1 cellular context compared by ENCODE assay signal in the genomic region with DNA sequence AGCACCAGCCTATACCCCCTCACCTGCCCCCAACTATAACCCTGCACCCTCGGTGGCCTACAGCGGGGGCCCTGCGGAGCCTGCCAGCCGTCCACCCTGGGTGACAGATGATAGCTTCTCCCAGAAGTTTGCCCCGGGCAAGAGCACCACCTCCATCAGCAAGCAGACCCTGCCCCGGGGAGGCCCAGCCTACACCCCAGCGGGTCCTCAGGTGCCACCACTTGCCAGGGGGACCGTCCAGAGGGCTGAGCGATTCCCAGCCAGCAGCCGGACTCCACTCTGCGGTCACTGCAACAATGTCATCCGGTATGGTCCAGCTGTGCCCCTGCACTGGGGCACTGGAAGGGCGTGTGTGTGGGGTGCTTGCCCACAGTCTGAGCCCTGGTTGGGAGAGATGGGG.
TF ChIP-seq lines count a peak whose summit lies in the region.

No MANE protein-coding gene starts in this region.

TF ChIP-seq in H1, 55 proteins besides CTCF, POLR2A, EP300 and RAD21:
- TF ChIP-seq FOSL1 (IDR thresholded peaks at IDR 0.05; ENCODE audit: insufficient read depth, low read depth, low read length) (no peak), RBBP5 (IDR thresholded peaks at IDR 0.05; ENCODE audit: borderline replicate concordance, low read depth, low read length) (no peak), KDM4A (IDR thresholded peaks at IDR 0.05; ENCODE audit: low read depth, low read length, severe bottlenecking) (no peak), HDAC2 (IDR thresholded peaks at IDR 0.05; ENCODE audit: borderline replicate concordance in 1 of 2, low read depth in 2 of 2, low read length in 2 of 2) (no peak), SIX5 (IDR thresholded peaks at IDR 0.05; ENCODE audit: low read depth, low read length) (no peak), GABPA (IDR thresholded peaks at IDR 0.05; ENCODE audit: borderline replicate concordance, insufficient read depth, low read length) (no peak), NANOG (IDR thresholded peaks at IDR 0.05; ENCODE audit: insufficient read depth, low read depth, low read length, poor library complexity, severe bottlenecking) (no peak), SP2 (IDR thresholded peaks at IDR 0.05; ENCODE audit: low read length) (no peak), EGR1 (IDR thresholded peaks at IDR 0.05; ENCODE audit: borderline replicate concordance, low read depth, low read length) (no peak), RFX5 (IDR thresholded peaks at IDR 0.05; ENCODE audit: borderline replicate concordance, low read depth, low read length) (no peak), KDM1A (IDR thresholded peaks at IDR 0.05; ENCODE audit: borderline replicate concordance, low read length) (no peak), CEBPB (IDR thresholded peaks at IDR 0.05; ENCODE audit: low read depth, low read length) (no peak), BRCA1 (IDR thresholded peaks at IDR 0.05; ENCODE audit: low read depth, low read length) (no peak)
- TF ChIP-seq, protein P1, sequence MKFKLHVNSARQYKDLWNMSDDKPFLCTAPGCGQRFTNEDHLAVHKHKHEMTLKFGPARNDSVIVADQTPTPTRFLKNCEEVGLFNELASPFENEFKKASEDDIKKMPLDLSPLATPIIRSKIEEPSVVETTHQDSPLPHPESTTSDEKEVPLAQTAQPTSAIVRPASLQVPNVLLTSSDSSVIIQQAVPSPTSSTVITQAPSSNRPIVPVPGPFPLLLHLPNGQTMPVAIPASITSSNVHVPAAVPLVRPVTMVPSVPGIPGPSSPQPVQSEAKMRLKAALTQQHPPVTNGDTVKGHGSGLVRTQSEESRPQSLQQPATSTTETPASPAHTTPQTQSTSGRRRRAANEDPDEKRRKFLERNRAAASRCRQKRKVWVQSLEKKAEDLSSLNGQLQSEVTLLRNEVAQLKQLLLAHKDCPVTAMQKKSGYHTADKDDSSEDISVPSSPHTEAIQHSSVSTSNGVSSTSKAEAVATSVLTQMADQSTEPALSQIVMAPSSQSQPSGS (IDR thresholded peaks at IDR 0.05; ENCODE audit: low read length) = no peak
- TF ChIP-seq, protein P2, sequence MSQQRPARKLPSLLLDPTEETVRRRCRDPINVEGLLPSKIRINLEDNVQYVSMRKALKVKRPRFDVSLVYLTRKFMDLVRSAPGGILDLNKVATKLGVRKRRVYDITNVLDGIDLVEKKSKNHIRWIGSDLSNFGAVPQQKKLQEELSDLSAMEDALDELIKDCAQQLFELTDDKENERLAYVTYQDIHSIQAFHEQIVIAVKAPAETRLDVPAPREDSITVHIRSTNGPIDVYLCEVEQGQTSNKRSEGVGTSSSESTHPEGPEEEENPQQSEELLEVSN (IDR thresholded peaks at IDR 0.05) = no peak
